Comparison of ENCODE assay signal across 1 cellular context in genomic region chr13:73729046-73729445, GRCh38.
TF ChIP-seq lines count a peak whose summit lies in the region.

No MANE protein-coding gene starts in this region.

TF ChIP-seq in GM23338, 12 proteins besides CTCF, POLR2A, EP300 and RAD21 (continued from another document):
- TF ChIP-seq, protein P1, sequence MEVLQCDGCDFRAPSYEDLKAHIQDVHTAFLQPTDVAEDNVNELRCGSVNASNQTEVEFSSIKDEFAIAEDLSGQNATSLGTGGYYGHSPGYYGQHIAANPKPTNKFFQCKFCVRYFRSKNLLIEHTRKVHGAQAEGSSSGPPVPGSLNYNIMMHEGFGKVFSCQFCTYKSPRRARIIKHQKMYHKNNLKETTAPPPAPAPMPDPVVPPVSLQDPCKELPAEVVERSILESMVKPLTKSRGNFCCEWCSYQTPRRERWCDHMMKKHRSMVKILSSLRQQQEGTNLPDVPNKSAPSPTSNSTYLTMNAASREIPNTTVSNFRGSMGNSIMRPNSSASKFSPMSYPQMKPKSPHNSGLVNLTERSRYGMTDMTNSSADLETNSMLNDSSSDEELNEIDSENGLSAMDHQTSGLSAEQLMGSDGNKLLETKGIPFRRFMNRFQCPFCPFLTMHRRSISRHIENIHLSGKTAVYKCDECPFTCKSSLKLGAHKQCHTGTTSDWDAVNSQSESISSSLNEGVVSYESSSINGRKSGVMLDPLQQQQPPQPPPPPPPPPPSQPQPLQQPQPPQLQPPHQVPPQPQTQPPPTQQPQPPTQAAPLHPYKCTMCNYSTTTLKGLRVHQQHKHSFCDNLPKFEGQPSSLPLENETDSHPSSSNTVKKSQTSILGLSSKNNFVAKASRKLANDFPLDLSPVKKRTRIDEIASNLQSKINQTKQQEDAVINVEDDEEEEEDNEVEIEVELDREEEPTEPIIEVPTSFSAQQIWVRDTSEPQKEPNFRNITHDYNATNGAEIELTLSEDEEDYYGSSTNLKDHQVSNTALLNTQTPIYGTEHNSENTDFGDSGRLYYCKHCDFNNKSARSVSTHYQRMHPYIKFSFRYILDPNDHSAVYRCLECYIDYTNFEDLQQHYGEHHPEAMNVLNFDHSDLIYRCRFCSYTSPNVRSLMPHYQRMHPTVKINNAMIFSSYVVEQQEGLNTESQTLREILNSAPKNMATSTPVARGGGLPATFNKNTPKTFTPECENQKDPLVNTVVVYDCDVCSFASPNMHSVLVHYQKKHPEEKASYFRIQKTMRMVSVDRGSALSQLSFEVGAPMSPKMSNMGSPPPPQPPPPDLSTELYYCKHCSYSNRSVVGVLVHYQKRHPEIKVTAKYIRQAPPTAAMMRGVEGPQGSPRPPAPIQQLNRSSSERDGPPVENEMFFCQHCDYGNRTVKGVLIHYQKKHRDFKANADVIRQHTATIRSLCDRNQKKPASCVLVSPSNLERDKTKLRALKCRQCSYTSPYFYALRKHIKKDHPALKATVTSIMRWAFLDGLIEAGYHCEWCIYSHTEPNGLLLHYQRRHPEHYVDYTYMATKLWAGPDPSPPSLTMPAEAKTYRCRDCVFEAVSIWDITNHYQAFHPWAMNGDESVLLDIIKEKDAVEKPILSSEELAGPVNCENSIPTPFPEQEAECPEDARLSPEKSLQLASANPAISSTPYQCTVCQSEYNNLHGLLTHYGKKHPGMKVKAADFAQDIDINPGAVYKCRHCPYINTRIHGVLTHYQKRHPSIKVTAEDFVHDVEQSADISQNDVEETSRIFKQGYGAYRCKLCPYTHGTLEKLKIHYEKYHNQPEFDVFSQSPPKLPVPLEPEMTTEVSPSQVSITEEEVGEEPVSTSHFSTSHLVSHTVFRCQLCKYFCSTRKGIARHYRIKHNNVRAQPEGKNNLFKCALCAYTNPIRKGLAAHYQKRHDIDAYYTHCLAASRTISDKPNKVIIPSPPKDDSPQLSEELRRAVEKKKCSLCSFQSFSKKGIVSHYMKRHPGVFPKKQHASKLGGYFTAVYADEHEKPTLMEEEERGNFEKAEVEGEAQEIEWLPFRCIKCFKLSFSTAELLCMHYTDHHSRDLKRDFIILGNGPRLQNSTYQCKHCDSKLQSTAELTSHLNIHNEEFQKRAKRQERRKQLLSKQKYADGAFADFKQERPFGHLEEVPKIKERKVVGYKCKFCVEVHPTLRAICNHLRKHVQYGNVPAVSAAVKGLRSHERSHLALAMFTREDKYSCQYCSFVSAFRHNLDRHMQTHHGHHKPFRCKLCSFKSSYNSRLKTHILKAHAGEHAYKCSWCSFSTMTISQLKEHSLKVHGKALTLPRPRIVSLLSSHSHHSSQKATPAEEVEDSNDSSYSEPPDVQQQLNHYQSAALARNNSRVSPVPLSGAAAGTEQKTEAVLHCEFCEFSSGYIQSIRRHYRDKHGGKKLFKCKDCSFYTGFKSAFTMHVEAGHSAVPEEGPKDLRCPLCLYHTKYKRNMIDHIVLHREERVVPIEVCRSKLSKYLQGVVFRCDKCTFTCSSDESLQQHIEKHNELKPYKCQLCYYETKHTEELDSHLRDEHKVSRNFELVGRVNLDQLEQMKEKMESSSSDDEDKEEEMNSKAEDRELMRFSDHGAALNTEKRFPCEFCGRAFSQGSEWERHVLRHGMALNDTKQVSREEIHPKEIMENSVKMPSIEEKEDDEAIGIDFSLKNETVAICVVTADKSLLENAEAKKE (CRISPR knock-in tag; IDR thresholded peaks at IDR 0.05): no peak
- TF ChIP-seq NANOG (IDR thresholded peaks at IDR 0.05; ENCODE audit: borderline replicate concordance) (no peak), ZNF331 (CRISPR knock-in tag; IDR thresholded peaks at IDR 0.05; ENCODE audit: low read depth) (no peak), REST (IDR thresholded peaks at IDR 0.05; ENCODE audit: unreplicated experiment) (no peak), ZNF114 (CRISPR knock-in tag; IDR thresholded peaks at IDR 0.05) (no peak), ETS1 (IDR thresholded peaks at IDR 0.05) (no peak), STAT1 (IDR thresholded peaks at IDR 0.05; ENCODE audit: unreplicated experiment) (no peak), EZH2phosphoT487 (IDR thresholded peaks at IDR 0.05; ENCODE audit: unreplicated experiment) (no peak)
